ENCODE assay signal across 41 cellular contexts in the genomic region with DNA sequence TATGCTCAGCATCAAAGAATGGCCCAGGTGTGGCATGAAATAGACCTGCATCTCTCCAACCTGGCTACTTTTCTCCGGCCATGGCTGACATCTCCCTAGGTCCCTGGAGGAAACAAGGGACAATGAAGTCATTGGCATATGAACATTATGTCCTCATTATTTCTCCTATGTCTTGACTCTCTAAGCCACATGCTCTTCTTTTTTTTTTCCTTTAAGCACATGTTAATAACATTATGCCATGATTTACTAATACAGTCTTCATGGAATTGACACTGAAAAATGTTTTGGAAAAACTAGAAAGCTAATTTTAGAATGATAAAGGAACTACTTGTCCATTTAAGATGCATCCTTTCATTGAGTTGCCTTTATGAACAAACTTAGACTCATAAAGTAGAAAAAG.
"Had no signal": no experiment of that assay in that cellular context is flagged by ENCODE, and none has a peak within 500 bp of the region (broad histone marks: within the 10 kb centered on the region; RNA-seq: fewer than 3 reads in every experiment).

No MANE protein-coding gene starts in this region.

- H3K27me3 Mint-ChIP-seq: activated naive CD4-positive, alpha-beta T cell treated with anti-CD3 and anti-CD28 coated beads, Interleukin-2, amount 10 ng/mL, durations not matched to agents 7 days and 5 days; activated naive CD4-positive, alpha-beta T cell treated with anti-CD3 and anti-CD28 coated beads, Interleukin-2, amount 50 U/mL, for 24 hours; activated naive CD8-positive, alpha-beta T cell; activated naive CD8-positive, alpha-beta T cell treated with anti-CD3 and anti-CD28 coated beads for 36 hours; activated naive CD8-positive, alpha-beta T cell treated with anti-CD3 and anti-CD28 coated beads, Interleukin-2, amount 10 ng/mL, durations not matched to agents 7 days and 5 days; activated naive CD8-positive, alpha-beta T cell treated with anti-CD3 and anti-CD28 coated beads, Interleukin-2, amount 50 U/mL, for 24 hours; activated T-cell treated with anti-CD3 and anti-CD28 coated beads, Interleukin-2, amount 50 U/mL, for 24 hours; activated T-helper 17 cell treated with anti-CD3 and anti-CD28 coated beads, Interleukin-2, amount 50 U/mL, for 72 hours; central memory CD8-positive, alpha-beta T cell had no signal

- H3K4me3 ChIP-seq: adrenal gland, ascending aorta, body of pancreas, breast epithelium, cardiac muscle cell had no signal

- H3K9me3 Mint-ChIP-seq: activated naive CD4-positive, alpha-beta T cell treated with anti-CD3 and anti-CD28 coated beads for 36 hours; activated naive CD8-positive, alpha-beta T cell treated with anti-CD3 and anti-CD28 coated beads for 36 hours; activated naive CD8-positive, alpha-beta T cell treated with anti-CD3 and anti-CD28 coated beads, Interleukin-2, amount 10 ng/mL, durations not matched to agents 7 days and 5 days; activated T-helper 2 cell treated with anti-CD3 and anti-CD28 coated beads, Interferon-gamma antibody, Interleukin-2, Interleukin-4, amounts not matched to agents 10 μg/mL and 5 μg/mL and 100 μg/mL, durations not matched to agents 14 hours and 24 hours and 36 hours had no signal

- H3K9me3 ChIP-seq: adrenal gland, ascending aorta, body of pancreas, breast epithelium had no signal

- DNase-seq: activated effector memory CD4-positive, alpha-beta T cell treated with anti-CD3 and anti-CD28 coated beads, Interleukin-2, amount 50 U/mL, for 16 hours; activated effector memory CD4-positive, alpha-beta T cell treated with Interleukin-2 at 50 U/mL for 16 hours; activated gamma-delta T cell; activated gamma-delta T cell treated with Interleukin-2 at 50 U/mL for 16 hours; activated naive CD4-positive, alpha-beta T cell; activated naive CD4-positive, alpha-beta T cell treated with anti-CD3 and anti-CD28 coated beads for 36 hours; activated naive CD4-positive, alpha-beta T cell treated with anti-CD3 and anti-CD28 coated beads, Interleukin-2, amount 10 ng/mL, durations not matched to agents 7 days and 5 days; activated naive CD4-positive, alpha-beta T cell treated with anti-CD3 and anti-CD28 coated beads, Interleukin-2, amount 50 U/mL, for 16 hours; activated naive CD4-positive, alpha-beta T cell treated with Interleukin-2 at 50 U/mL for 16 hours; activated naive CD8-positive, alpha-beta T cell treated with anti-CD3 and anti-CD28 coated beads for 36 hours; activated naive CD8-positive, alpha-beta T cell treated with anti-CD3 and anti-CD28 coated beads, Interleukin-2, amount 10 ng/mL, durations not matched to agents 7 days and 5 days; activated naive CD8-positive, alpha-beta T cell treated with anti-CD3 and anti-CD28 coated beads, Interleukin-2, amount 50 U/mL, for 24 hours; activated T-cell treated with anti-CD3 and anti-CD28 coated beads for 4 hours; activated T-cell treated with anti-CD3 and anti-CD28 coated beads, Interleukin-2, amount 50 U/mL, for 1 hour; activated T-cell treated with anti-CD3 and anti-CD28 coated beads, Interleukin-2, amount 50 U/mL, for 24 hours; activated T-cell treated with anti-CD3 and anti-CD28 coated beads, Interleukin-2, amount 50 U/mL, for 4 hours; activated T-cell treated with anti-CD3 and anti-CD28 coated beads, Interleukin-2, amount 50 U/mL, for 48 hours; activated T-cell treated with anti-CD3 and anti-CD28 coated beads, Interleukin-2, amount 50 U/mL, for 72 hours; adrenal gland; amniotic stem cell; amygdala; anterior cingulate cortex; aorta; body of pancreas; brain microvascular endothelial cell; caudate nucleus; central memory CD4-positive, alpha-beta T cell; cerebellar nuclear complex had no signal

- FAIRE-seq: astrocyte, bronchial epithelial cell had no signal

- H3K36me3 ChIP-seq: adrenal gland, ascending aorta, brain microvascular endothelial cell, breast epithelium, cardiac muscle cell had no signal

- H3K4me3 Mint-ChIP-seq: activated naive CD4-positive, alpha-beta T cell treated with anti-CD3 and anti-CD28 coated beads for 36 hours; activated naive CD4-positive, alpha-beta T cell treated with anti-CD3 and anti-CD28 coated beads, Interleukin-2, amount 10 ng/mL, durations not matched to agents 7 days and 5 days; activated naive CD4-positive, alpha-beta T cell treated with anti-CD3 and anti-CD28 coated beads, Interleukin-2, amount 50 U/mL, for 24 hours; activated naive CD8-positive, alpha-beta T cell; activated naive CD8-positive, alpha-beta T cell treated with anti-CD3 and anti-CD28 coated beads for 36 hours; activated naive CD8-positive, alpha-beta T cell treated with anti-CD3 and anti-CD28 coated beads, Interleukin-2, amount 10 ng/mL, durations not matched to agents 7 days and 5 days; activated naive CD8-positive, alpha-beta T cell treated with anti-CD3 and anti-CD28 coated beads, Interleukin-2, amount 50 U/mL, for 24 hours; activated T-cell treated with anti-CD3 and anti-CD28 coated beads, Interleukin-2, amount 50 U/mL, for 24 hours; activated T-cell treated with anti-CD3 and anti-CD28 coated beads, Interleukin-2, amount 50 U/mL, for 4 hours; activated T-cell treated with anti-CD3 and anti-CD28 coated beads, Interleukin-2, amount 50 U/mL, for 72 hours; activated T-helper 1 cell treated with anti-CD3 and anti-CD28 coated beads, Interleukin-12 subunit alpha, Interleukin-12 subunit beta, Interleukin-2, Interleukin-4 antibody, amounts not matched to agents 30 ng/mL and 10 ng/mL and 1 ng/mL, durations not matched to agents 14 hours and 24 hours and 36 hours; activated T-helper 17 cell treated with anti-CD3 and anti-CD28 coated beads, Interleukin-2, amount 50 U/mL, for 72 hours; brain; central memory CD8-positive, alpha-beta T cell had no signal

- H3K4me1 Mint-ChIP-seq: activated naive CD4-positive, alpha-beta T cell treated with anti-CD3 and anti-CD28 coated beads, Interleukin-2, amount 10 ng/mL, durations not matched to agents 7 days and 5 days; activated naive CD4-positive, alpha-beta T cell treated with anti-CD3 and anti-CD28 coated beads, Interleukin-2, amount 50 U/mL, for 24 hours; activated naive CD8-positive, alpha-beta T cell treated with anti-CD3 and anti-CD28 coated beads for 36 hours; activated naive CD8-positive, alpha-beta T cell treated with anti-CD3 and anti-CD28 coated beads, Interleukin-2, amount 10 ng/mL, durations not matched to agents 7 days and 5 days; activated naive CD8-positive, alpha-beta T cell treated with anti-CD3 and anti-CD28 coated beads, Interleukin-2, amount 50 U/mL, for 24 hours; activated T-helper 17 cell treated with anti-CD3 and anti-CD28 coated beads, Interleukin-2, amount 50 U/mL, for 72 hours; central memory CD8-positive, alpha-beta T cell had no signal

- H3K4me1 ChIP-seq: ascending aorta, body of pancreas, breast epithelium had no signal

- H3K27me3 ChIP-seq: adrenal gland, ascending aorta, body of pancreas, brain microvascular endothelial cell, breast epithelium, cardiac muscle cell had no signal

- H3K27ac ChIP-seq: adrenal gland, ascending aorta, body of pancreas, brain microvascular endothelial cell, breast epithelium, cardiac muscle cell had no signal

- H3K36me3 Mint-ChIP-seq: activated naive CD4-positive, alpha-beta T cell treated with anti-CD3 and anti-CD28 coated beads, Interleukin-2, amount 10 ng/mL, durations not matched to agents 7 days and 5 days; activated naive CD4-positive, alpha-beta T cell treated with anti-CD3 and anti-CD28 coated beads, Interleukin-2, amount 50 U/mL, for 24 hours; activated naive CD4-positive, alpha-beta T cell treated with anti-CD3 and anti-CD28 coated beads, Interleukin-2, amount 50 U/mL, for 72 hours; activated naive CD8-positive, alpha-beta T cell; activated naive CD8-positive, alpha-beta T cell treated with anti-CD3 and anti-CD28 coated beads for 36 hours; activated naive CD8-positive, alpha-beta T cell treated with anti-CD3 and anti-CD28 coated beads, Interleukin-2, amount 10 ng/mL, durations not matched to agents 7 days and 5 days; brain had no signal

- ATAC-seq: activated naive CD4-positive, alpha-beta T cell treated with anti-CD3 and anti-CD28 coated beads, Interleukin-2, amount 50 U/mL, for 72 hours; activated naive CD8-positive, alpha-beta T cell treated with anti-CD3 and anti-CD28 coated beads, Interleukin-2, amount 50 U/mL, for 24 hours; activated T-cell treated with anti-CD3 and anti-CD28 coated beads, Interleukin-2, amount 50 U/mL, for 4 hours; activated T-cell treated with anti-CD3 and anti-CD28 coated beads, Interleukin-2, amount 50 U/mL, for 72 hours; activated T-helper 17 cell treated with anti-CD3 and anti-CD28 coated beads, Interleukin-2, amount 50 U/mL, for 72 hours; body of pancreas had no signal

- H3K27ac Mint-ChIP-seq: activated naive CD4-positive, alpha-beta T cell treated with anti-CD3 and anti-CD28 coated beads for 36 hours; activated naive CD4-positive, alpha-beta T cell treated with anti-CD3 and anti-CD28 coated beads, Interleukin-2, amount 10 ng/mL, durations not matched to agents 7 days and 5 days; activated naive CD4-positive, alpha-beta T cell treated with anti-CD3 and anti-CD28 coated beads, Interleukin-2, amount 50 U/mL, for 24 hours; activated naive CD8-positive, alpha-beta T cell; activated naive CD8-positive, alpha-beta T cell treated with anti-CD3 and anti-CD28 coated beads for 36 hours; activated naive CD8-positive, alpha-beta T cell treated with anti-CD3 and anti-CD28 coated beads, Interleukin-2, amount 10 ng/mL, durations not matched to agents 7 days and 5 days; activated naive CD8-positive, alpha-beta T cell treated with anti-CD3 and anti-CD28 coated beads, Interleukin-2, amount 50 U/mL, for 24 hours; activated T-cell treated with anti-CD3 and anti-CD28 coated beads, Interleukin-2, amount 50 U/mL, for 24 hours; activated T-cell treated with anti-CD3 and anti-CD28 coated beads, Interleukin-2, amount 50 U/mL, for 72 hours; activated T-helper 1 cell treated with anti-CD3 and anti-CD28 coated beads, Interleukin-12 subunit alpha, Interleukin-12 subunit beta, Interleukin-2, Interleukin-4 antibody, amounts not matched to agents 30 ng/mL and 10 ng/mL and 1 ng/mL, durations not matched to agents 14 hours and 24 hours and 36 hours; activated T-helper 17 cell treated with anti-CD3 and anti-CD28 coated beads, Interleukin-2, amount 50 U/mL, for 72 hours; activated T-helper 2 cell treated with anti-CD3 and anti-CD28 coated beads, Interferon-gamma antibody, Interleukin-2, Interleukin-4, amounts not matched to agents 10 μg/mL and 5 μg/mL and 100 μg/mL, durations not matched to agents 14 hours and 24 hours and 36 hours; brain had no signal
